In the genomic region with DNA sequence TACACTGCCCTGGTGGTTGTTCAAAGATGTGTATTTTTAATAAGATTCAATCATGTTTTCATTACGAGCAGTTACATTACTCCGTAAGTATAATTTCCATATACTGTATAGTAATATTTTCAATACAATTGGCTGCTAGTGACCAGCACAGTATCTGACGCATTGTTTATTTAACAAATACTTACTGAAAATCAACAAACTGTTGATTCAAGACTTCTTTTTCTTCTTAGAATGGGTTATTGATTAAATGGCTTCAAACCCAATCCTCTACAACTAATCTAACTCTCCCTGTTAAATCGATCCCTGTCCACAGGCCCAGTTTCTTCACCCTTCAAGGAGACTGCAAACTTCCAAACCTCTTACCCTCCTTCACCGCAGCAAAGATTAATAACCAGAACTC, we compare ENCODE assay signal across 8 cellular contexts.
"Had no signal": no experiment of that assay in that cellular context is flagged by ENCODE, and none has a peak within 500 bp of the region (broad histone marks: within the 10 kb centered on the region; RNA-seq: fewer than 3 reads in every experiment).

No MANE protein-coding gene starts in this region.

- H3K27ac ChIP-seq: GM23248 had no signal

- H3K36me3 ChIP-seq: HAP-1 had no signal

- H3K9me3 Mint-ChIP-seq: HFFc6, IgD-negative memory B cell had no signal

- ATAC-seq: HCT116 had no signal

- H3K9me3 ChIP-seq: HAP-1 had no signal

- H3K27me3 Mint-ChIP-seq: IgD-negative memory B cell had no signal

- H3K4me3 Mint-ChIP-seq: HFFc6, IgD-negative memory B cell had no signal

- H3K36me3 Mint-ChIP-seq: IgD-negative memory B cell had no signal

- DNase-seq: GM23248, GOT3, H7, HFFc6, KBM-7 had no signal

- H3K27ac Mint-ChIP-seq: HFFc6, IgD-negative memory B cell had no signal

- H3K4me3 ChIP-seq: GM23248, HAP-1 had no signal
